In the genomic region with DNA sequence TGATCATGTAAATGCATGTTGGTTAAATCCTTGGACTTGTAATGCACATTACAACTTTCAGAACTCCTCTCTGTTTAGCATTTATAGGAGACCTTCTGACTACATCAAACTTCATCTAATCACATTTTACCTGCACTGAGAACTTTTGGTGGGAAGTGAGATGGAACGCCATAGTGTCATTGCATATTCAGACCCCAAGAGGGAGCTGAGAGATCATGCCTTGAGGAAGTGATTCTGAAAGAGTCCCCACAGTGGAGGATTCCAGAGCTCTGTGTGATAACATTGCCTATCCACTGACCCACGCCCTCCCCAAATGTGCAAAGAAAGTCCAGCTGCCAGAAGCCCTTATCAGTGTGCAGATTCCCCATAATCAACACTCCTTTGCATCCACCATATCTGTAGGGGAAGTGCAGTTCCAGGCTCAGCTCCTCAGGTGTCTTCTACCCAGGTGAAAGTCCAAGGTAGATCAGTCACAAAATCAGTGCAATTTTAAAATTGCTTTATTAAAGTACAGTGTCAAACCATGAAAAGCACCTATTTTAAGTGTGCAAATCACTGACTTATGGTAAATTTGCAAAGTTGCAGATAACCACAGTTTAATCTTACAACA, we compare ENCODE assay signal across 8 cellular contexts.
DNase-seq lines count a peak whose midpoint lies in the region; ATAC-seq and TF ChIP-seq lines count a peak whose summit lies in the region.

No MANE protein-coding gene starts in this region.

- H3K27ac ChIP-seq in RWPE1 = no peak overlapping the region

- POLR2A ChIA-PET in HEK293T (lab: Yijun Ruan, JAX) = no interaction called here
- POLR2A ChIA-PET in RWPE1 (lab: Yijun Ruan, JAX; ENCODE audit: low non-redundant PET) = no interaction called here

- peak; percentile 66 for DNase-seq in DMS53 treated with DMSO at 0.1 percent for 48 hours (lab: John Stamatoyannopoulos, UW; ENCODE audit: unreplicated experiment)
- DNase-seq in HEK293T (ENCODE audit: extremely low spot score) = peak; percentile 56
- DNase-seq in RWPE1 (ENCODE audit: low spot score) = peak; percentile 40
- DNase-seq in fibroblast of villous mesenchyme (ENCODE audit: low read depth) = peak; percentile 23
- DNase-seq in retina = peak; percentile 22
- DNase-seq in T-helper 9 cell = no peak

- TF ChIP-seq CTCF in RWPE1 (conservative IDR thresholded peaks at IDR 0.05; ENCODE audit: low read depth) (peak; percentile 68), fibroblast of villous mesenchyme (IDR thresholded peaks at IDR 0.05; ENCODE audit: insufficient read depth, low read depth, low read length) (peak; percentile 80)

- CTCF ChIA-PET in HEK293T (lab: Yijun Ruan, JAX) = interaction anchor here (0.6 to 2.0 kb wide), 3 partner anchors 10 to 69 kb away, joined by 3 to 8 read pairs (median 7); no protein-coding TSS in a partner anchor
- CTCF ChIA-PET in RWPE1 (lab: Yijun Ruan, JAX) = interaction anchor here (0.6 to 1.2 kb wide), 8 partner anchors 10 to 304 kb away, joined by 3 to 7 read pairs (median 3); no protein-coding TSS in a partner anchor

- H3K4me3 ChIP-seq in fibroblast of villous mesenchyme (ENCODE audit: low read depth, low read length) = no peak overlapping the region

- no peak for ATAC-seq in GM19452 (IDR thresholded peaks at IDR 0.05; ENCODE audit: unreplicated experiment)
- ATAC-seq in GM21786 (IDR thresholded peaks at IDR 0.05; ENCODE audit: unreplicated experiment) = no peak

TF ChIP-seq in HEK293T, 16 proteins besides CTCF, POLR2A, EP300 and RAD21:
- TF ChIP-seq BHLHE40 (IDR thresholded peaks at IDR 0.05; ENCODE audit: borderline replicate concordance) (no peak), LEF1 (IDR thresholded peaks at IDR 0.05; ENCODE audit: borderline replicate concordance) (no peak), ZNF384 (IDR thresholded peaks at IDR 0.05) (no peak), CTBP1 (IDR thresholded peaks at IDR 0.05; ENCODE audit: borderline replicate concordance) (no peak), FOXK2 (IDR thresholded peaks at IDR 0.05) (no peak), ELF4 (IDR thresholded peaks at IDR 0.05) (no peak), SUZ12 (IDR thresholded peaks at IDR 0.05) (no peak), SP1 (IDR thresholded peaks at IDR 0.05) (no peak), L3MBTL2 (conservative IDR thresholded peaks at IDR 0.05) (no peak), NFRKB (IDR thresholded peaks at IDR 0.05) (no peak), HDGF (IDR thresholded peaks at IDR 0.05; ENCODE audit: borderline replicate concordance) (no peak), FOXA1 (IDR thresholded peaks at IDR 0.05) (no peak), TARDBP (IDR thresholded peaks at IDR 0.05) (no peak), FOXM1 (IDR thresholded peaks at IDR 0.05; ENCODE audit: borderline replicate concordance) (no peak), ARNT (IDR thresholded peaks at IDR 0.05) (no peak)
- TF ChIP-seq, protein P1, sequence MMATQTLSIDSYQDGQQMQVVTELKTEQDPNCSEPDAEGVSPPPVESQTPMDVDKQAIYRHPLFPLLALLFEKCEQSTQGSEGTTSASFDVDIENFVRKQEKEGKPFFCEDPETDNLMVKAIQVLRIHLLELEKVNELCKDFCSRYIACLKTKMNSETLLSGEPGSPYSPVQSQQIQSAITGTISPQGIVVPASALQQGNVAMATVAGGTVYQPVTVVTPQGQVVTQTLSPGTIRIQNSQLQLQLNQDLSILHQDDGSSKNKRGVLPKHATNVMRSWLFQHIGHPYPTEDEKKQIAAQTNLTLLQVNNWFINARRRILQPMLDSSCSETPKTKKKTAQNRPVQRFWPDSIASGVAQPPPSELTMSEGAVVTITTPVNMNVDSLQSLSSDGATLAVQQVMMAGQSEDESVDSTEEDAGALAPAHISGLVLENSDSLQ (IDR thresholded peaks at IDR 0.05) = no peak
